7 cellular contexts compared by ENCODE assay signal in genomic region chr19:35845215-35846037, GRCh38. TPM values are rescaled to one million over a fixed set of nuclear protein-coding genes. Genes with fewer than 3 reads are reported as not detected.
A peak's percentile ranks its signal among the peaks of the same experiment; 100 is the strongest.
DNase-seq lines count a peak whose midpoint lies in the region; ATAC-seq lines count a peak whose summit lies in the region.
"Had no signal": no experiment of that assay in that cellular context is flagged by ENCODE, and none has a peak within 500 bp of the region (broad histone marks: within the 10 kb centered on the region; RNA-seq: fewer than 3 reads in every experiment).

No MANE protein-coding gene starts in this region.

- no peaks in the 10 kb centered on the region for H3K79me2 ChIP-seq in Karpas-422 (ENCODE audit: low read length)

- H4K91ac ChIP-seq in mesenchymal stem cell (ENCODE audit: low read length): no peak overlapping the region

- no peak overlapping the region for H2AFZ ChIP-seq in mesenchymal stem cell (ENCODE audit: low read depth, low read length)
- H2AFZ ChIP-seq in Karpas-422 (ENCODE audit: low read length): no peak overlapping the region

- H3K36me3 Mint-ChIP-seq in activated T-cell treated with anti-CD3 and anti-CD28 coated beads, Interleukin-2, amount 50 U/mL, for 24 hours (ENCODE audit: low read depth): no peaks in the 10 kb centered on the region

- peaks cover 75% of the 10 kb centered on the region for H3K27me3 Mint-ChIP-seq in activated T-cell treated with anti-CD3 and anti-CD28 coated beads, Interleukin-2, amount 50 U/mL, for 24 hours

- H2BK5ac ChIP-seq in mesenchymal stem cell (ENCODE audit: low read depth, low read length, poor library complexity, severe bottlenecking): no peak overlapping the region

- no peak overlapping the region for H2AK5ac ChIP-seq in mesenchymal stem cell (ENCODE audit: low read length, severe bottlenecking)

- peaks cover 19% of the 10 kb centered on the region for H3K4me1 Mint-ChIP-seq in activated T-cell treated with anti-CD3 and anti-CD28 coated beads, Interleukin-2, amount 50 U/mL, for 24 hours (ENCODE audit: low read depth)

- H3K9me3 Mint-ChIP-seq in activated T-cell treated with anti-CD3 and anti-CD28 coated beads, Interleukin-2, amount 50 U/mL, for 24 hours: no peaks in the 10 kb centered on the region

- no peaks in the 10 kb centered on the region for H3K9me2 ChIP-seq in Karpas-422 (replicated peaks; ENCODE audit: insufficient read depth, low read length)

- no peak overlapping the region for H4K8ac ChIP-seq in mesenchymal stem cell (ENCODE audit: low read length)

- H3K4me3 Mint-ChIP-seq in activated T-cell treated with anti-CD3 and anti-CD28 coated beads, Interleukin-2, amount 50 U/mL, for 24 hours: peak overlapping the region; percentile 49

- no peak overlapping the region for H2BK12ac ChIP-seq in mesenchymal stem cell (ENCODE audit: low read length in 2 of 2)

- H3K27ac Mint-ChIP-seq in activated T-cell treated with anti-CD3 and anti-CD28 coated beads, Interleukin-2, amount 50 U/mL, for 24 hours: no peak overlapping the region

- H3K4me1 ChIP-seq in mesenchymal stem cell (ENCODE audit: control insufficient read depth, insufficient read depth, low read depth, low read length): peaks cover 15% of the 10 kb centered on the region
- H3K4me1 ChIP-seq in Karpas-422 (ENCODE audit: low read length): no peaks in the 10 kb centered on the region

- H3K23ac ChIP-seq in mesenchymal stem cell (ENCODE audit: low read length in 2 of 2): peak overlapping the region in 1 of 2 experiments; percentile 9

- H3K4me3 ChIP-seq in mesenchymal stem cell (ENCODE audit: insufficient read depth in 1 of 2, low read depth in 1 of 2, low read length in 2 of 2) (peak overlapping the region in 1 of 2 experiments; percentile 41), Karpas-422 (ENCODE audit: low read length) (no peak overlapping the region)

- no peak overlapping the region for H3K18ac ChIP-seq in mesenchymal stem cell (ENCODE audit: low read depth in 1 of 2, low read length in 2 of 2)

- no peaks in the 10 kb centered on the region for H4K20me1 ChIP-seq in Karpas-422 (ENCODE audit: insufficient read depth, low read depth, low read length)

- peaks cover 20% of the 10 kb centered on the region for H3K9me3 ChIP-seq in mesenchymal stem cell (ENCODE audit: control insufficient read depth, low read length)
- H3K9me3 ChIP-seq in Karpas-422 (ENCODE audit: low read length): no peaks in the 10 kb centered on the region

- H3K27me3 ChIP-seq in mesenchymal stem cell (ENCODE audit: control insufficient read depth in 1 of 2, insufficient read depth in 1 of 2, low read length in 2 of 2) (peaks cover 79 to 81% of the 10 kb centered on the region in 2 experiments), Karpas-422 (ENCODE audit: low read length) (no peaks in the 10 kb centered on the region)

- no peak overlapping the region for H2BK15ac ChIP-seq in mesenchymal stem cell (ENCODE audit: low read depth, poor library complexity, severe bottlenecking)

- no peak overlapping the region for H3K4me2 ChIP-seq in mesenchymal stem cell (ENCODE audit: low read length, poor library complexity, severe bottlenecking)
- no peak overlapping the region for H3K4me2 ChIP-seq in Karpas-422 (ENCODE audit: low read depth, low read length, poor library complexity, severe bottlenecking)

- H3K36me3 ChIP-seq in mesenchymal stem cell (ENCODE audit: control insufficient read depth in 1 of 2, insufficient read depth in 2 of 2, low read depth in 1 of 2, low read length in 2 of 2) (no peaks in the 10 kb centered on the region), Karpas-422 (ENCODE audit: insufficient read depth, low read length) (no peaks in the 10 kb centered on the region)

- H3K27ac ChIP-seq in mesenchymal stem cell (ENCODE audit: low read length, poor library complexity, severe bottlenecking) (no peak overlapping the region), Karpas-422 (ENCODE audit: low read length) (no peak overlapping the region)

- WGBS in mesenchymal stem cell: 8% methylated on average over 49 of the region's 63 CpGs

- H3K9ac ChIP-seq in mesenchymal stem cell (ENCODE audit: low read length): no peak overlapping the region
- no peak overlapping the region for H3K9ac ChIP-seq in Karpas-422 (ENCODE audit: low read length)

- no peak overlapping the region for H3K14ac ChIP-seq in mesenchymal stem cell (ENCODE audit: low read length in 2 of 2)

- H3K4ac ChIP-seq in mesenchymal stem cell (ENCODE audit: low read depth in 1 of 2, low read length in 2 of 2): no peak overlapping the region

- H2BK120ac ChIP-seq in mesenchymal stem cell (ENCODE audit: low read depth, low read length): no peak overlapping the region

- DNase-seq in ELR (ENCODE audit: low read depth) (peak; percentile 30), mesenchymal stem cell (peak; percentile 8), Karpas-422 (no peak), foreskin melanocyte (no peak)
- DNase-seq in activated T-cell treated with anti-CD3 and anti-CD28 coated beads, Interleukin-2, amount 50 U/mL, for 24 hours: no peak

- ATAC-seq in GM21723 (IDR thresholded peaks at IDR 0.05; ENCODE audit: unreplicated experiment): no peak

- H3K79me1 ChIP-seq in mesenchymal stem cell (replicated peaks; ENCODE audit: low read length, poor library complexity, severe bottlenecking): no peaks in the 10 kb centered on the region

RNA-seq across cellular contexts. Expression of gene NPHS1, which starts 6.9 kb away (rescaled TPM):
- polyA plus RNA-seq in mesenchymal stem cell (2013, experiment 1 of 2): not detected
- polyA plus RNA-seq in mesenchymal stem cell (2013, experiment 2 of 2): not detected
- not detected in 2 replicates for total RNA-seq in Karpas-422 (2014; rRNA removed; shearing (Covaris generic); ENCODE audit: low replicate concordance)
- total RNA-seq: subcutaneous adipose tissue had no signal

RNA-seq across cellular contexts. Expression of gene KIRREL2, which starts 11.3 kb away (rescaled TPM):
- polyA plus RNA-seq in mesenchymal stem cell (2013, experiment 1 of 2): 0.08 TPM
- 0.05 TPM for polyA plus RNA-seq in mesenchymal stem cell (2013, experiment 2 of 2)
- 0.07 TPM in 1 of 2 replicates, not detected in the other for total RNA-seq in Karpas-422 (2014; rRNA removed; shearing (Covaris generic); ENCODE audit: low replicate concordance)
- total RNA-seq: subcutaneous adipose tissue had no signal

RNA-seq across cellular contexts. Expression of gene APLP1, which starts 22.9 kb away (rescaled TPM):
- 14.1 TPM for polyA plus RNA-seq in mesenchymal stem cell (2013, experiment 1 of 2)
- 14.4 TPM for polyA plus RNA-seq in mesenchymal stem cell (2013, experiment 2 of 2)
- 9.9 and 23.8 TPM in 2 replicates for total RNA-seq in Karpas-422 (2014; rRNA removed; shearing (Covaris generic); ENCODE audit: low replicate concordance)

RNA-seq across cellular contexts. Expression of gene PRODH2, which starts 32.8 kb away (rescaled TPM):
- polyA plus RNA-seq in mesenchymal stem cell (2013, experiment 1 of 2): not detected
- polyA plus RNA-seq in mesenchymal stem cell (2013, experiment 2 of 2): not detected
- not detected in 2 replicates for total RNA-seq in Karpas-422 (2014; rRNA removed; shearing (Covaris generic); ENCODE audit: low replicate concordance)
- total RNA-seq: subcutaneous adipose tissue had no signal

RNA-seq across cellular contexts. Expression of gene NFKBID, which starts 54.9 kb away (rescaled TPM):
- polyA plus RNA-seq in mesenchymal stem cell (2013, experiment 1 of 2): 4.7 TPM
- polyA plus RNA-seq in mesenchymal stem cell (2013, experiment 2 of 2): 4.1 TPM
- total RNA-seq in Karpas-422 (2014; rRNA removed; shearing (Covaris generic); ENCODE audit: low replicate concordance): 7.2 and 17.1 TPM in 2 replicates

Comparison
In these comparisons a context has a peak if more than half of its experiments do, and no peak if none do; other contexts are left out.
1. DNase-seq: peak in ELR (single experiment) and mesenchymal stem cell (single experiment); none in activated T-cell treated with anti-CD3 and anti-CD28 coated beads, Interleukin-2, amount 50 U/mL, for 24 hours (single experiment), Karpas-422 (single experiment) and foreskin melanocyte (single experiment).